Comparison of ENCODE assay signal across 17 cellular contexts in genomic region chr3:14248477-14248848, GRCh38.
DNase-seq lines count a peak whose midpoint lies in the region; ATAC-seq and TF ChIP-seq lines count a peak whose summit lies in the region.
"Had no signal": no experiment of that assay in that cellular context is flagged by ENCODE, and none has a peak within 500 bp of the region (broad histone marks: within the 10 kb centered on the region; RNA-seq: fewer than 3 reads in every experiment).

No MANE protein-coding gene starts in this region.

- no peak overlapping the region for H3K9ac ChIP-seq in BLaER1
- no peak overlapping the region for H3K9ac ChIP-seq in mucosa of rectum (ENCODE audit: low read depth in 1 of 2, low read length in 2 of 2)

- H3K36me3 Mint-ChIP-seq in nephron progenitor cell (ENCODE audit: low read depth), result no peaks in the 10 kb centered on the region
- H3K36me3 Mint-ChIP-seq: CD4-positive, CD25-positive, alpha-beta regulatory T cell had no signal

- ATAC-seq in HG02840 (IDR thresholded peaks at IDR 0.05; ENCODE audit: low FRiP score, unreplicated experiment), result no peak
- ATAC-seq: A549, Panc1 had no signal

- peaks cover 8% of the 10 kb centered on the region for H3K9me3 Mint-ChIP-seq in nephron progenitor cell
- H3K9me3 Mint-ChIP-seq: CD4-positive, CD25-positive, alpha-beta regulatory T cell had no signal

- H3K4me3 ChIP-seq in BLaER1 (no peak overlapping the region), mucosa of rectum (ENCODE audit: low read length in 2 of 2) (no peak overlapping the region)
- H3K4me3 ChIP-seq: A549 had no signal

- 0 out of 2 replicates have a peak, but pooled peaks cover 3% of the 10 kb centered on the region for H3K27me3 ChIP-seq in BLaER1
- H3K27me3 ChIP-seq in mucosa of rectum (ENCODE audit: control insufficient read depth in 2 of 2, insufficient read depth in 2 of 2, low read length in 2 of 2), result no peaks in the 10 kb centered on the region

- H3K27ac ChIP-seq in BLaER1 (no peak overlapping the region), angular gyrus (ENCODE audit: low read depth, low read length) (peak overlapping the region; percentile 97), mucosa of rectum (ENCODE audit: low read depth in 2 of 2, low read length in 2 of 2) (peak overlapping the region; percentile 57 to 59), temporal lobe (ENCODE audit: low read depth, low read length) (peak overlapping the region; percentile 95)
- H3K27ac ChIP-seq: A549 had no signal

- DNase-seq in nephron progenitor cell, result no peak
- no peak for DNase-seq in stimulated activated CD8-positive, alpha-beta memory T cell treated with anti-CD3 and anti-CD28 coated beads, Interleukin-4, amount 100 ng/mL, for 48 hours
- DNase-seq: Caco-2; CD4-positive, CD25-positive, alpha-beta regulatory T cell; DMS153; Kasumi-1; MM.1S; NCI-H1092 treated with DMSO at 0.1 percent for 48 hours; NCI-H2227 treated with DMSO at 0.1 percent for 48 hours; NCI-H524 treated with DMSO at 0.1 percent for 48 hours had no signal

- TF ChIP-seq CTCF in nephron progenitor cell (IDR thresholded peaks at IDR 0.05), result no peak

- H3K4me2 ChIP-seq in BLaER1, result peak overlapping the region; percentile 67
- H3K4me2 ChIP-seq: A549 had no signal

- peaks cover 11% of the 10 kb centered on the region for H3K27me3 Mint-ChIP-seq in nephron progenitor cell (ENCODE audit: low read depth, poor library complexity)

- H3K36me3 ChIP-seq in BLaER1, result no peaks in the 10 kb centered on the region
- no peaks in the 10 kb centered on the region for H3K36me3 ChIP-seq in mucosa of rectum (ENCODE audit: control insufficient read depth in 2 of 2, insufficient read depth in 2 of 2, low read length in 2 of 2)

- no peaks in the 10 kb centered on the region for H4K20me1 ChIP-seq in BLaER1

- H3K4me1 ChIP-seq in BLaER1 (peaks cover 25% of the 10 kb centered on the region), mucosa of rectum (ENCODE audit: control insufficient read depth in 2 of 2, insufficient read depth in 2 of 2, low read length in 2 of 2) (no peaks in the 10 kb centered on the region)
- H3K4me1 ChIP-seq: A549 had no signal

- peaks cover 66% of the 10 kb centered on the region for H3K4me1 Mint-ChIP-seq in nephron progenitor cell
- H3K4me1 Mint-ChIP-seq: CD4-positive, CD25-positive, alpha-beta regulatory T cell had no signal

- no peak overlapping the region for H3K4me3 Mint-ChIP-seq in nephron progenitor cell
- H3K4me3 Mint-ChIP-seq: CD4-positive, CD25-positive, alpha-beta regulatory T cell had no signal

- no peaks in the 10 kb centered on the region for H3K9me3 ChIP-seq in BLaER1
- H3K9me3 ChIP-seq in mucosa of rectum (ENCODE audit: control insufficient read depth in 2 of 2, low read length in 2 of 2), result no peaks in the 10 kb centered on the region
- H3K9me3 ChIP-seq: A549 had no signal

- H3K27ac Mint-ChIP-seq in nephron progenitor cell, result no peak overlapping the region
- H3K27ac Mint-ChIP-seq: CD4-positive, CD25-positive, alpha-beta regulatory T cell had no signal
